In genomic region chr13:107968470-107968869, GRCh38 we compare ENCODE assay signal across 22 cellular contexts.
DNase-seq lines count a peak whose midpoint lies in the region; FAIRE-seq and TF ChIP-seq lines count a peak whose summit lies in the region.
"Had no signal": no experiment of that assay in that cellular context is flagged by ENCODE, and none has a peak within 500 bp of the region (broad histone marks: within the 10 kb centered on the region; RNA-seq: fewer than 3 reads in every experiment).

No MANE protein-coding gene starts in this region.

- FAIRE-seq in H54 (lab: Jason Lieb, UNC), result peak; percentile 66
- FAIRE-seq: HTR-8/SVneo had no signal

- peak overlapping the region; percentile 44; the same call in 1 of the 2 replicates for H2AFZ ChIP-seq in OCI-LY3 (ENCODE audit: low read depth, low read length)
- H2AFZ ChIP-seq: GM23338 had no signal

- DNase-seq in NCI-H1417 (lab: John Stamatoyannopoulos, UW) (peak in 2 of 3 experiments; percentile 6 to 56), NCI-H1417 treated with DMSO at 0.1 percent for 48 hours (lab: John Stamatoyannopoulos, UW) (no peak), H54 (ENCODE audit: insufficient read length, low spot score) (no peak), epithelial cell of prostate (ENCODE audit: low read depth, low spot score) (peak; percentile 5), NCI-H345 treated with DMSO at 0.1 percent for 48 hours (lab: John Stamatoyannopoulos, UW; ENCODE audit: unreplicated experiment) (no peak), coronary artery (ENCODE audit: low spot score) (no peak)
- DNase-seq: Calu3, HFFc6, KBM-7, MG63, NCI-H146, NCI-H1930, NCI-H2227 treated with DMSO at 0.1 percent for 48 hours, NCI-H82, OCI-M1, Peyer's patch, SK-N-SH, SW 1271 had no signal

- H4K20me1 ChIP-seq in OCI-LY3 (ENCODE audit: insufficient read depth, low read length), result no peaks in the 10 kb centered on the region

- H3K27me3 ChIP-seq in OCI-LY3 (ENCODE audit: low read depth, low read length), result no peaks in the 10 kb centered on the region
- H3K27me3 ChIP-seq: MG63, Peyer's patch had no signal

- no peak overlapping the region for H3K4me2 ChIP-seq in OCI-LY3 (ENCODE audit: low read length)
- H3K4me2 ChIP-seq: GM23338, SK-N-SH had no signal

- H3K36me3 ChIP-seq in OCI-LY3 (replicated peaks; ENCODE audit: low read depth, low read length), result no peaks in the 10 kb centered on the region
- H3K36me3 ChIP-seq: HAP-1, MG63, Peyer's patch had no signal

- TF ChIP-seq CTCF in OCI-LY3 (IDR thresholded peaks at IDR 0.05; ENCODE audit: low read depth, low read length) (no peak), coronary artery (IDR thresholded peaks at IDR 0.05) (no peak)

- no peak for TF ChIP-seq POLR2A in H54 (IDR thresholded peaks at IDR 0.05; ENCODE audit: low read depth, low read length)

- no peak overlapping the region for H3K4me3 ChIP-seq in OCI-LY3 (ENCODE audit: low read length)
- H3K4me3 ChIP-seq in coronary artery, result no peak overlapping the region
- H3K4me3 ChIP-seq: GM23338, HAP-1, MG63, Peyer's patch had no signal

- no peak overlapping the region for H3K9ac ChIP-seq in OCI-LY3 (ENCODE audit: low read length)
- H3K9ac ChIP-seq: SK-N-SH had no signal

- no peaks in the 10 kb centered on the region for H3K4me1 ChIP-seq in OCI-LY3 (ENCODE audit: low read length)
- H3K4me1 ChIP-seq: HAP-1, Peyer's patch had no signal

- no peaks in the 10 kb centered on the region for H3K79me2 ChIP-seq in OCI-LY3 (ENCODE audit: low read length)

- no peak overlapping the region for H3K27ac ChIP-seq in OCI-LY3 (ENCODE audit: low read length)
- no peak overlapping the region for H3K27ac ChIP-seq in epithelial cell of prostate
- no peak overlapping the region for H3K27ac ChIP-seq in coronary artery
- H3K27ac ChIP-seq: Peyer's patch had no signal

- H3K9me3 ChIP-seq in OCI-LY3 (ENCODE audit: insufficient read depth, low read length), result no peaks in the 10 kb centered on the region
- H3K9me3 ChIP-seq: HAP-1, MG63, Peyer's patch, SK-N-SH had no signal

Comparison
In these comparisons a context has a peak if more than half of its experiments do, and no peak if none do; other contexts are left out.
1. DNase-seq: peak in NCI-H1417 (2 of 3) and epithelial cell of prostate (single experiment); none in NCI-H1417 treated with DMSO at 0.1 percent for 48 hours (single experiment), H54 (single experiment), NCI-H345 treated with DMSO at 0.1 percent for 48 hours (single experiment) and coronary artery (single experiment).